ENCODE assay signal across 8 cellular contexts in the genomic region with DNA sequence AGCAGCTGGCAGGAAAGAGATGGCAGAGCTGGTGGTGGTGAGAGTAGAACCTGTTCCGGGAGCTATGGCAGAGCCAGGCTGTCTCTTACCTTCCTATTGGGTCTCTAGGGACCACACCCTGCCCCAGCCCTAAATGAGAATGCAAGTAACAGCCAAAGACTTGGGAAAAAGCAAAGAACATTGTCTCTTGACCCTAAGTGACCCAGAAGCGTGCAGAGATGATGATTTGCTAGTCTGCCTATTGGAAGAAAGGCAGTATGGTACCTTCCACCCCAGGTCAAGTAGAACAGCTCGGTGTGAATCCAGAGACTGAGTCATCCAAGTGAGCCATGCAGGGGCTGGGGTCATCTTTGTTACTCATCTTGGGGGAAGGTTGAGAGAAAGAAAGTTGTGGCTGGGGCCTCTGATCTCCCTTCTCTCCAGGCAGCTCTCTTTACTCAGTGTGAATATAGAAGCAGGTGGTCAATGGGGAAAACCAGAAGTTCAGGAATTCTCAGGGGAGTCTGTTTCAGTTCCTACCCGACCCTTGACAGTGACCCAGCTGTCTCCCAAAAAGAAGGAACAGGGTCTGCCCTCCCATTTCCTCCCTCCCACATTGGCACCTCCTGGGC. TPM values are rescaled to one million over a fixed set of nuclear protein-coding genes. Genes with fewer than 3 reads are reported as not detected.
A peak's percentile ranks its signal among the peaks of the same experiment; 100 is the strongest.
DNase-seq lines count a peak whose midpoint lies in the region; ATAC-seq, FAIRE-seq and TF ChIP-seq lines count a peak whose summit lies in the region.

No MANE protein-coding gene starts in this region.

- ATAC-seq in K562 (no peak), aorta (ENCODE audit: low FRiP score) (no peak)

- H3K9me3 Mint-ChIP-seq in CD4-positive, alpha-beta memory T cell, result peaks cover 0 to 4% (median 0%) of the 10 kb centered on the region in 8 donors

- no peaks in the 10 kb centered on the region for H3K27me3 ChIP-seq in CD4-positive, alpha-beta memory T cell (ENCODE audit: insufficient read depth, low read length)
- no peaks in the 10 kb centered on the region for H3K27me3 ChIP-seq in K562 (ENCODE audit: control insufficient read depth in 2 of 2, insufficient read depth in 2 of 2, low read length in 2 of 2)
- H3K27me3 ChIP-seq in aorta (ENCODE audit: control insufficient read depth in 1 of 2, insufficient read depth in 2 of 2, low read length in 1 of 2), result no peaks in the 10 kb centered on the region

- TF ChIP-seq RAD21 in K562 (CRISPR knock-in tag; conservative IDR thresholded peaks at IDR 0.05 in 1 of 2, IDR thresholded peaks at IDR 0.05 in 1 of 2), result no peak

- no peak for TF ChIP-seq CTCF in K562 (IDR thresholded peaks at IDR 0.05 in 2 of 3, conservative IDR thresholded peaks at IDR 0.05 in 1 of 3; ENCODE audit: insufficient read depth in 2 of 3, low read depth in 1 of 3, low read length in 3 of 3)

- peaks cover 18 to 52% (median 37%) of the 10 kb centered on the region in 4 donors for H3K4me1 Mint-ChIP-seq in CD4-positive, alpha-beta memory T cell

- no peaks in the 10 kb centered on the region for H3K9me1 ChIP-seq in K562 (ENCODE audit: control insufficient read depth, insufficient read depth, low read length)

- DNase-seq in CD4-positive, alpha-beta memory T cell, result no peak
- peak; percentile 99 for DNase-seq in LHCN-M2 (ENCODE audit: low read depth)
- peak in 3 of 4 experiments; percentile 34 to 63 (median 44) for DNase-seq in K562 (ENCODE audit: extremely low read depth in 1 of 4, low spot score in 3 of 4)
- peak; percentile 36 to 45 for DNase-seq in aorta
- DNase-seq in D341Med (ENCODE audit: low spot score), result no peak
- no peak for DNase-seq in AG08395 (ENCODE audit: low spot score)
- DNase-seq in NCI-H2196 (lab: John Stamatoyannopoulos, UW; ENCODE audit: unreplicated experiment), result no peak

- H3K4me2 ChIP-seq in K562 (ENCODE audit: insufficient read depth, low read length), result peak overlapping the region; percentile 90

- no peak for TF ChIP-seq EP300 in K562 (IDR thresholded peaks at IDR 0.05; ENCODE audit: low read length)

- peaks cover 0 to 1% of the 10 kb centered on the region in 2 donors for H3K27me3 Mint-ChIP-seq in CD4-positive, alpha-beta memory T cell

- H4K20me1 ChIP-seq in K562 (replicated peaks; ENCODE audit: control insufficient read depth, insufficient read depth, low read length), result no peaks in the 10 kb centered on the region; the same call in 1 of the 2 replicates

- H3K27ac Mint-ChIP-seq in CD4-positive, alpha-beta memory T cell, result peak overlapping the region; percentile 17 to 99 (median 56)

- H3K36me3 ChIP-seq in CD4-positive, alpha-beta memory T cell (ENCODE audit: insufficient read depth, low read length), result peaks cover 15% of the 10 kb centered on the region
- no peaks in the 10 kb centered on the region; the same call in 2 of the 3 replicates for H3K36me3 ChIP-seq in K562 (ENCODE audit: control insufficient read depth, insufficient read depth, low read length)
- H3K36me3 ChIP-seq in mesodermal cell (ENCODE audit: control insufficient read depth, insufficient read depth, low read length), result peaks cover 6% of the 10 kb centered on the region
- H3K36me3 ChIP-seq in aorta (ENCODE audit: control insufficient read depth in 1 of 2, insufficient read depth in 2 of 2, low read length in 1 of 2), result no peaks in the 10 kb centered on the region

- CTCF ChIA-PET in CD4-positive, alpha-beta memory T cell (lab: Charles Lee; ENCODE audit: partially characterized antibody), result interaction anchor here (0.6 to 5.1 kb wide), 2 partner anchors 21 to 266 kb away, joined by 3 to 44 read pairs; no protein-coding TSS in a partner anchor
- CTCF ChIA-PET in K562 (lab: Yijun Ruan, JAX; ENCODE audit: low intra/inter-chr PET ratio), result no interaction called here

- 22% methylated on average over 4 of the region's 4 CpGs for WGBS in K562 (ENCODE audit: insufficient coverage, low coverage, missing lambda C conversion rate)
- WGBS in mesodermal cell (ENCODE audit: insufficient coverage in 2 of 2), 2 experiments, result 49 to 56% methylated on average over 3 of the region's 4 CpGs
- WGBS in aorta, 2 donors, result 18 to 19% methylated on average over 4 of the region's 4 CpGs

- peaks cover 0 to 29% of the 10 kb centered on the region in 2 donors for H3K36me3 Mint-ChIP-seq in CD4-positive, alpha-beta memory T cell

- POLR2A ChIA-PET in CD4-positive, alpha-beta memory T cell (lab: Charles Lee; ENCODE audit: partially characterized antibody), result interaction anchor here (0.6 to 4.0 kb wide), 8 partner anchors 11 to 214 kb away, joined by 3 to 42 read pairs (median 4); partner anchors contain the start of genes CD63, ORMDL2, PYM1 and SARNP
- POLR2A ChIA-PET in K562 (lab: Yijun Ruan, JAX), result interaction anchor here (1.1 to 2.8 kb wide), 2 partner anchors 10 to 12 kb away, joined by 3 to 11 read pairs; partner anchors contain the start of gene CD63

- in situ Hi-C loops in K562 (cut with MboI), result no loop called here

- intact Hi-C loops in CD4-positive, alpha-beta memory T cell (cut with micrococcal nuclease), result loop anchor here (5.0 kb wide), 1 partner anchor 70 kb away; no protein-coding TSS in a partner anchor
- intact Hi-C loops in K562 (cut with micrococcal nuclease), result no loop called here
- intact Hi-C loops in aorta (cut with DNase I), result no loop called here

- BruUV-seq in K562 (replicated peaks; lab: Mats Ljungman, UMichigan), result no TSS peak

- H2AFZ ChIP-seq in K562 (ENCODE audit: low read depth, low read length), result no peak overlapping the region

- peak overlapping the region in 1 of 2 donors; percentile 99 for H3K4me3 ChIP-seq in CD4-positive, alpha-beta memory T cell (ENCODE audit: low read length in 2 of 2)
- H3K4me3 ChIP-seq in K562, result peak overlapping the region; percentile 84; the same call in 1 of the 2 replicates
- H3K4me3 ChIP-seq in mesodermal cell (ENCODE audit: extremely low read depth, insufficient read depth, low read length, poor library complexity, severe bottlenecking), result peak overlapping the region; percentile 87
- H3K4me3 ChIP-seq in aorta (ENCODE audit: low read length in 2 of 2), result no peak overlapping the region

- H3K4me3 Mint-ChIP-seq in CD4-positive, alpha-beta memory T cell, result peak overlapping the region; percentile 90 to 99 (median 94)

- TF ChIP-seq POLR2A in K562 (conservative IDR thresholded peaks at IDR 0.05), result no peak

- H3K9me3 ChIP-seq in CD4-positive, alpha-beta memory T cell (ENCODE audit: control insufficient read depth in 1 of 2, low read length in 2 of 2), result no peaks in the 10 kb centered on the region
- no peaks in the 10 kb centered on the region for H3K9me3 ChIP-seq in K562 (replicated peaks; ENCODE audit: control insufficient read depth, insufficient read depth, low read depth, low read length)
- H3K9me3 ChIP-seq in mesodermal cell (ENCODE audit: control insufficient read depth, low read length), result no peaks in the 10 kb centered on the region
- no peaks in the 10 kb centered on the region for H3K9me3 ChIP-seq in aorta (ENCODE audit: control insufficient read depth, low read length)

- peak overlapping the region; percentile 91 for H3K27ac ChIP-seq in CD4-positive, alpha-beta memory T cell (ENCODE audit: low read depth, low read length)
- H3K27ac ChIP-seq in K562 (ENCODE audit: extremely low read depth, low read depth, low read length), result 0 out of 3 replicates have a peak overlapping the region, but pooled peaks have one; percentile 9
- H3K27ac ChIP-seq in mesodermal cell (ENCODE audit: low read depth, low read length, severe bottlenecking), result peak overlapping the region; percentile 41
- peak overlapping the region in 1 of 2 donors; percentile 99 for H3K27ac ChIP-seq in aorta (ENCODE audit: low read depth in 1 of 2, low read length in 2 of 2)

- peak overlapping the region in 1 of 2 experiments; percentile 92; a peak in 1 of 4 replicates for H3K9ac ChIP-seq in K562 (ENCODE audit: insufficient read depth in 1 of 2, low read depth in 2 of 2, low read length in 2 of 2)

- peaks cover 40% of the 10 kb centered on the region for H3K4me1 ChIP-seq in CD4-positive, alpha-beta memory T cell (ENCODE audit: insufficient read depth, low read length)
- H3K4me1 ChIP-seq in K562 (replicated peaks in 1 of 2; ENCODE audit: control insufficient read depth in 2 of 2, insufficient read depth in 2 of 2, low read length in 2 of 2), result peaks cover 22 to 24% of the 10 kb centered on the region in 2 experiments; a peak in 4 of 5 replicates
- peaks cover 32% of the 10 kb centered on the region for H3K4me1 ChIP-seq in mesodermal cell (ENCODE audit: control insufficient read depth, insufficient read depth, low read length, poor library complexity, severe bottlenecking)
- H3K4me1 ChIP-seq in aorta (ENCODE audit: control insufficient read depth in 1 of 2, insufficient read depth in 2 of 2, low read length in 2 of 2), result no peaks in the 10 kb centered on the region

- peak; percentile 15 for FAIRE-seq in K562 (lab: Jason Lieb, UNC)

- peaks cover 6% of the 10 kb centered on the region; the same call in 2 of the 3 replicates for H3K79me2 ChIP-seq in K562 (ENCODE audit: control insufficient read depth, insufficient read depth, low read length)

RNA-seq across cellular contexts. Expression of gene BLOC1S1, which starts 1.7 kb away (rescaled TPM):
- total RNA-seq in CD4-positive, alpha-beta memory T cell, result 10 to 100 TPM; 80.3 to 87.0 TPM
- polyA plus RNA-seq in CD4-positive, alpha-beta memory T cell, result 10 to 100 TPM; 75.1 to 87.1 TPM
- total RNA-seq in LHCN-M2 (2014; rRNA removed) (118 and 135 TPM in 2 replicates), K562 (2014; rRNA removed) (124 and 125 TPM in 2 replicates), K562 (2014; rRNA removed; fragmentation: Illumina TruSeq; extraction: Trizol) (52.1 and 75.2 TPM in 2 replicates), K562 (2015; rRNA removed; fragmentation: Illumina TruSeq; extraction: Trizol) (82.9 and 84.6 TPM in 2 replicates), K562 (2021) (81.8 and 83.5 TPM in 2 replicates), aorta (100 to 1,000 TPM in 1 of 2 donors, 10 to 100 TPM in 1; 87.3 to 115 TPM)
- 374 TPM for polyA plus RNA-seq in LHCN-M2 (2012)
- 9.0 and 26.9 TPM in 2 replicates for total RNA-seq in K562 (2011; cell fraction: chromatin; rRNA removed; ENCODE audit: low replicate concordance)
- total RNA-seq in K562 (2011; cell fraction: nucleolus; rRNA removed), result 23.7 and 30.0 TPM in 2 replicates
- total RNA-seq in K562 (2011; cell fraction: nucleoplasm; rRNA removed), result 23.8 and 24.1 TPM in 2 replicates
- polyA plus RNA-seq in K562 (2011; rRNA removed) (86.4 and 95.8 TPM in 2 replicates), K562 (2014; fragmentation: Illumina TruSeq; extraction: Trizol) (98.8 and 108 TPM in 2 replicates), K562 (2014; fragmentation: Nextera tagmentation; extraction: Ambion mirVana) (100 to 1,000 TPM; 122 to 139 TPM), K562 (2014; rRNA removed) (134 and 161 TPM in 2 replicates), aorta (100 to 1,000 TPM; 248 to 351 TPM)
- polyA plus RNA-seq in K562 (2011; cell fraction: cytosol; rRNA removed), result 120 and 170 TPM in 2 replicates
- 46.8 and 53.7 TPM in 2 replicates for polyA plus RNA-seq in K562 (2011; cell fraction: nucleus; rRNA removed)
- 100 and 125 TPM in 2 replicates for polyA plus RNA-seq in K562 (2012)
- polyA minus RNA-seq in K562 (2011; rRNA and poly(A)+ RNA removed), result 34.1 and 43.5 TPM in 2 replicates
- 22.0 and 22.4 TPM in 2 replicates for polyA minus RNA-seq in K562 (2011; cell fraction: cytosol; rRNA and poly(A)+ RNA removed)
- polyA minus RNA-seq in K562 (2011; cell fraction: nucleus; rRNA and poly(A)+ RNA removed), result 9.7 and 9.8 TPM in 2 replicates
- 80.5 TPM for polyA plus RNA-seq in mesodermal cell (2013, experiment 1 of 2)
- 77.1 TPM for polyA plus RNA-seq in mesodermal cell (2013, experiment 2 of 2)

RNA-seq across cellular contexts. Expression of gene RDH5, which starts 2.7 kb away (rescaled TPM):
- total RNA-seq in CD4-positive, alpha-beta memory T cell, result 10 to 100 TPM; 29.9 to 32.5 TPM
- 1 to 10 TPM; 1.4 to 1.8 TPM for polyA plus RNA-seq in CD4-positive, alpha-beta memory T cell
- total RNA-seq in LHCN-M2 (2014; rRNA removed), result 147 and 216 TPM in 2 replicates
- 29.0 TPM for polyA plus RNA-seq in LHCN-M2 (2012)
- 10.5 and 25.4 TPM in 2 replicates for total RNA-seq in K562 (2011; cell fraction: chromatin; rRNA removed; ENCODE audit: low replicate concordance)
- total RNA-seq in K562 (2011; cell fraction: nucleolus; rRNA removed), result 12.8 and 20.5 TPM in 2 replicates
- total RNA-seq in K562 (2011; cell fraction: nucleoplasm; rRNA removed), result 12.5 and 18.9 TPM in 2 replicates
- total RNA-seq in K562 (2014; rRNA removed), result 1.7 TPM in 1 of 2 replicates, not detected in the other
- 1.1 and 1.5 TPM in 2 replicates for total RNA-seq in K562 (2014; rRNA removed; fragmentation: Illumina TruSeq; extraction: Trizol)
- total RNA-seq in K562 (2015; rRNA removed; fragmentation: Illumina TruSeq; extraction: Trizol), result 0.60 and 2.0 TPM in 2 replicates
- 1.0 and 1.5 TPM in 2 replicates for total RNA-seq in K562 (2021)
- 1.6 TPM in 2 replicates for polyA plus RNA-seq in K562 (2011; rRNA removed)
- 0.56 and 0.92 TPM in 2 replicates for polyA plus RNA-seq in K562 (2011; cell fraction: cytosol; rRNA removed)
- 5.6 and 6.6 TPM in 2 replicates for polyA plus RNA-seq in K562 (2011; cell fraction: nucleus; rRNA removed)
- 0.52 and 2.5 TPM in 2 replicates for polyA plus RNA-seq in K562 (2012)
- 0.21 and 0.28 TPM in 2 replicates for polyA plus RNA-seq in K562 (2014; fragmentation: Illumina TruSeq; extraction: Trizol)
- under 1 TPM; 0.41 to 0.46 TPM for polyA plus RNA-seq in K562 (2014; fragmentation: Nextera tagmentation; extraction: Ambion mirVana)
- 0.62 and 1.2 TPM in 2 replicates for polyA plus RNA-seq in K562 (2014; rRNA removed)
- polyA minus RNA-seq in K562 (2011; rRNA and poly(A)+ RNA removed), result 2.8 and 4.0 TPM in 2 replicates
- 1.1 TPM in 1 of 2 replicates, not detected in the other for polyA minus RNA-seq in K562 (2011; cell fraction: cytosol; rRNA and poly(A)+ RNA removed)
- 5.1 and 6.1 TPM in 2 replicates for polyA minus RNA-seq in K562 (2011; cell fraction: nucleus; rRNA and poly(A)+ RNA removed)
- polyA plus RNA-seq in mesodermal cell (2013, experiment 1 of 2), result 1.0 TPM
- 3.6 TPM for polyA plus RNA-seq in mesodermal cell (2013, experiment 2 of 2)
- 10 to 100 TPM; 21.9 to 51.1 TPM for total RNA-seq in aorta
- polyA plus RNA-seq in aorta, result 10 to 100 TPM; 16.7 to 49.4 TPM

RNA-seq across cellular contexts. Expression of gene ITGA7, which starts 9.8 kb away (rescaled TPM):
- total RNA-seq in CD4-positive, alpha-beta memory T cell, result 1 to 10 TPM; 2.5 to 2.9 TPM
- not detected for polyA plus RNA-seq in CD4-positive, alpha-beta memory T cell
- total RNA-seq in LHCN-M2 (2014; rRNA removed), result 135 and 217 TPM in 2 replicates
- 67.9 TPM for polyA plus RNA-seq in LHCN-M2 (2012)
- 5.3 and 10.3 TPM in 2 replicates for total RNA-seq in K562 (2011; cell fraction: chromatin; rRNA removed; ENCODE audit: low replicate concordance)
- total RNA-seq in K562 (2011; cell fraction: nucleolus; rRNA removed), result 6.2 and 6.7 TPM in 2 replicates
- 7.4 and 7.6 TPM in 2 replicates for total RNA-seq in K562 (2011; cell fraction: nucleoplasm; rRNA removed)
- total RNA-seq in K562 (2014; rRNA removed), result 0.18 and 0.57 TPM in 2 replicates
- 0.41 and 0.55 TPM in 2 replicates for total RNA-seq in K562 (2014; rRNA removed; fragmentation: Illumina TruSeq; extraction: Trizol)
- 0.53 and 0.58 TPM in 2 replicates for total RNA-seq in K562 (2015; rRNA removed; fragmentation: Illumina TruSeq; extraction: Trizol)
- 1.9 and 2.3 TPM in 2 replicates for total RNA-seq in K562 (2021)
- 0.67 and 1.6 TPM in 2 replicates for polyA plus RNA-seq in K562 (2011; rRNA removed)
- 0.89 and 0.93 TPM in 2 replicates for polyA plus RNA-seq in K562 (2011; cell fraction: cytosol; rRNA removed)
- polyA plus RNA-seq in K562 (2011; cell fraction: nucleus; rRNA removed), result 12.9 and 17.7 TPM in 2 replicates
- polyA plus RNA-seq in K562 (2012), result 1.0 and 2.6 TPM in 2 replicates
- polyA plus RNA-seq in K562 (2014; fragmentation: Illumina TruSeq; extraction: Trizol), result 1.1 and 1.4 TPM in 2 replicates
- polyA plus RNA-seq in K562 (2014; fragmentation: Nextera tagmentation; extraction: Ambion mirVana), result under 1 TPM in 1 of 2 experiments, not detected in 1; 0.11 TPM
- 0.54 and 0.96 TPM in 2 replicates for polyA plus RNA-seq in K562 (2014; rRNA removed)
- polyA minus RNA-seq in K562 (2011; rRNA and poly(A)+ RNA removed), result 0.46 and 0.57 TPM in 2 replicates
- not detected in 2 replicates for polyA minus RNA-seq in K562 (2011; cell fraction: cytosol; rRNA and poly(A)+ RNA removed)
- 1.6 and 2.3 TPM in 2 replicates for polyA minus RNA-seq in K562 (2011; cell fraction: nucleus; rRNA and poly(A)+ RNA removed)
- polyA plus RNA-seq in mesodermal cell (2013, experiment 1 of 2), result 41.9 TPM
- polyA plus RNA-seq in mesodermal cell (2013, experiment 2 of 2), result 33.4 TPM
- 100 to 1,000 TPM; 463 to 747 TPM for total RNA-seq in aorta
- 100 to 1,000 TPM in 1 of 2 donors, 10 to 100 TPM in 1; 76.1 to 633 TPM for polyA plus RNA-seq in aorta

RNA-seq across cellular contexts. Expression of gene CD63, which starts 11.3 kb away (rescaled TPM):
- total RNA-seq in CD4-positive, alpha-beta memory T cell, result 10 to 100 TPM; 76.4 to 79.7 TPM
- polyA plus RNA-seq in CD4-positive, alpha-beta memory T cell, result 100 to 1,000 TPM; 191 to 349 TPM
- total RNA-seq in LHCN-M2 (2014; rRNA removed) (2,065 and 2,281 TPM in 2 replicates), K562 (2014; rRNA removed) (425 and 433 TPM in 2 replicates), K562 (2014; rRNA removed; fragmentation: Illumina TruSeq; extraction: Trizol) (411 and 413 TPM in 2 replicates), K562 (2015; rRNA removed; fragmentation: Illumina TruSeq; extraction: Trizol) (706 and 735 TPM in 2 replicates), K562 (2021) (412 and 416 TPM in 2 replicates), aorta (1,000 to 10,000 TPM; 1,107 to 1,135 TPM)
- polyA plus RNA-seq in LHCN-M2 (2012), result 3,617 TPM
- total RNA-seq in K562 (2011; cell fraction: chromatin; rRNA removed; ENCODE audit: low replicate concordance), result 272 and 331 TPM in 2 replicates
- 598 and 672 TPM in 2 replicates for total RNA-seq in K562 (2011; cell fraction: nucleolus; rRNA removed)
- total RNA-seq in K562 (2011; cell fraction: nucleoplasm; rRNA removed), result 455 and 604 TPM in 2 replicates
- polyA plus RNA-seq in K562 (2011; rRNA removed) (219 and 313 TPM in 2 replicates), K562 (2014; fragmentation: Illumina TruSeq; extraction: Trizol) (408 and 431 TPM in 2 replicates), K562 (2014; fragmentation: Nextera tagmentation; extraction: Ambion mirVana) (100 to 1,000 TPM; 531 to 576 TPM), K562 (2014; rRNA removed) (501 and 655 TPM in 2 replicates), aorta (1,000 to 10,000 TPM; 1,323 to 1,532 TPM)
- polyA plus RNA-seq in K562 (2011; cell fraction: cytosol; rRNA removed), result 416 and 450 TPM in 2 replicates
- 74.3 and 108 TPM in 2 replicates for polyA plus RNA-seq in K562 (2011; cell fraction: nucleus; rRNA removed)
- 824 and 1,019 TPM in 2 replicates for polyA plus RNA-seq in K562 (2012)
- 261 and 331 TPM in 2 replicates for polyA minus RNA-seq in K562 (2011; rRNA and poly(A)+ RNA removed)
- 98.5 and 116 TPM in 2 replicates for polyA minus RNA-seq in K562 (2011; cell fraction: cytosol; rRNA and poly(A)+ RNA removed)
- 19.3 and 46.9 TPM in 2 replicates for polyA minus RNA-seq in K562 (2011; cell fraction: nucleus; rRNA and poly(A)+ RNA removed)
- polyA plus RNA-seq in mesodermal cell (2013, experiment 1 of 2), result 883 TPM
- polyA plus RNA-seq in mesodermal cell (2013, experiment 2 of 2), result 779 TPM

RNA-seq across cellular contexts. Expression of gene GDF11, which starts 25.4 kb away (rescaled TPM):
- 10 to 100 TPM; 15.1 to 15.8 TPM for total RNA-seq in CD4-positive, alpha-beta memory T cell
- polyA plus RNA-seq in CD4-positive, alpha-beta memory T cell, result 1 to 10 TPM in 1 of 2 donors, under 1 TPM in 1; 0.25 to 1.6 TPM
- 10.0 and 17.3 TPM in 2 replicates for total RNA-seq in LHCN-M2 (2014; rRNA removed)
- polyA plus RNA-seq in LHCN-M2 (2012), result 21.0 TPM
- total RNA-seq in K562 (2011; cell fraction: chromatin; rRNA removed; ENCODE audit: low replicate concordance), result 9.2 and 9.9 TPM in 2 replicates
- total RNA-seq in K562 (2011; cell fraction: nucleolus; rRNA removed), result 5.4 and 6.5 TPM in 2 replicates
- total RNA-seq in K562 (2011; cell fraction: nucleoplasm; rRNA removed), result 6.2 and 7.9 TPM in 2 replicates
- 2.4 and 6.5 TPM in 2 replicates for total RNA-seq in K562 (2014; rRNA removed)
- total RNA-seq in K562 (2014; rRNA removed; fragmentation: Illumina TruSeq; extraction: Trizol), result 4.3 and 4.7 TPM in 2 replicates
- total RNA-seq in K562 (2015; rRNA removed; fragmentation: Illumina TruSeq; extraction: Trizol), result 4.9 and 5.2 TPM in 2 replicates
- total RNA-seq in K562 (2021), result 15.7 and 19.9 TPM in 2 replicates
- polyA plus RNA-seq in K562 (2011; rRNA removed), result 4.2 and 4.8 TPM in 2 replicates
- 4.7 and 10.2 TPM in 2 replicates for polyA plus RNA-seq in K562 (2011; cell fraction: cytosol; rRNA removed)
- 4.3 and 9.6 TPM in 2 replicates for polyA plus RNA-seq in K562 (2011; cell fraction: nucleus; rRNA removed)
- polyA plus RNA-seq in K562 (2012), result 11.4 and 16.1 TPM in 2 replicates
- polyA plus RNA-seq in K562 (2014; fragmentation: Illumina TruSeq; extraction: Trizol), result 10.3 and 10.5 TPM in 2 replicates
- 1 to 10 TPM; 1.4 to 1.6 TPM for polyA plus RNA-seq in K562 (2014; fragmentation: Nextera tagmentation; extraction: Ambion mirVana)
- 9.7 and 14.2 TPM in 2 replicates for polyA plus RNA-seq in K562 (2014; rRNA removed)
- 2.9 and 3.7 TPM in 2 replicates for polyA minus RNA-seq in K562 (2011; rRNA and poly(A)+ RNA removed)
- polyA minus RNA-seq in K562 (2011; cell fraction: cytosol; rRNA and poly(A)+ RNA removed), result 5.1 and 5.4 TPM in 2 replicates
- 2.7 and 4.2 TPM in 2 replicates for polyA minus RNA-seq in K562 (2011; cell fraction: nucleus; rRNA and poly(A)+ RNA removed)
- polyA plus RNA-seq in mesodermal cell (2013, experiment 1 of 2), result 22.8 TPM
- polyA plus RNA-seq in mesodermal cell (2013, experiment 2 of 2), result 20.3 TPM
- 1 to 10 TPM; 6.6 to 9.4 TPM for total RNA-seq in aorta
- 1 to 10 TPM; 3.0 to 4.2 TPM for polyA plus RNA-seq in aorta

Comparison
In these comparisons a context has a peak if more than half of its experiments do, and no peak if none do; other contexts are left out.
1. DNase-seq: peak in LHCN-M2 (single experiment), K562 (3 of 4) and aorta (2 of 2); none in CD4-positive, alpha-beta memory T cell (0 of 5), D341Med (single experiment), AG08395 (single experiment) and NCI-H2196 (single experiment).
2. H3K4me3 ChIP-seq: peak in K562 (single experiment) and mesodermal cell (single experiment); none in aorta (0 of 2).
3. RNA of gene ITGA7, which starts 9.8 kb away (total RNA-seq): 463 to 747 TPM in aorta and 135 to 217 TPM in LHCN-M2; 2.5 to 2.9 TPM in CD4-positive, alpha-beta memory T cell and 0.18 to 10.3 TPM in K562; every median in the first group is over 10 times any median in the second.